ENCODE assay signal across 8 cellular contexts in genomic region chr6:97440590-97441176, GRCh38.
DNase-seq lines count a peak whose midpoint lies in the region; ATAC-seq and TF ChIP-seq lines count a peak whose summit lies in the region.

No MANE protein-coding gene starts in this region.

- no peaks in the 10 kb centered on the region for H3K36me3 ChIP-seq in endodermal cell (ENCODE audit: control insufficient read depth, insufficient read depth, low read length)
- H3K36me3 ChIP-seq in aorta (ENCODE audit: control insufficient read depth in 1 of 2, insufficient read depth in 2 of 2, low read length in 1 of 2) = no peaks in the 10 kb centered on the region

- intact Hi-C loops in aorta (cut with DNase I) = no loop called here

- no peaks in the 10 kb centered on the region for H3K9me3 ChIP-seq in endodermal cell (ENCODE audit: control insufficient read depth, low read length)
- H3K9me3 ChIP-seq in aorta (ENCODE audit: control insufficient read depth, low read length) = no peaks in the 10 kb centered on the region

- H3K36me3 Mint-ChIP-seq in endodermal cell (ENCODE audit: low read depth) = no peaks in the 10 kb centered on the region
- no peaks in the 10 kb centered on the region for H3K36me3 Mint-ChIP-seq in osteocyte (ENCODE audit: unreplicated experiment)

- H3K4me3 ChIP-seq in endodermal cell (ENCODE audit: low read length) (no peak overlapping the region), aorta (ENCODE audit: low read length in 2 of 2) (no peak overlapping the region)

- H3K27me3 ChIP-seq in endodermal cell (ENCODE audit: control insufficient read depth, insufficient read depth, low read length, poor library complexity, severe bottlenecking) (no peaks in the 10 kb centered on the region), aorta (ENCODE audit: control insufficient read depth in 1 of 2, insufficient read depth in 2 of 2, low read length in 1 of 2) (peaks cover 0 to 2% of the 10 kb centered on the region in 2 donors)

- H3K9ac ChIP-seq in endodermal cell (ENCODE audit: extremely low read depth, low read length, poor library complexity, severe bottlenecking) = no peak overlapping the region

- peaks cover 4% of the 10 kb centered on the region for H3K4me1 Mint-ChIP-seq in endodermal cell
- H3K4me1 Mint-ChIP-seq in osteocyte (ENCODE audit: unreplicated experiment) = peaks cover 2% of the 10 kb centered on the region

- H3K4me1 ChIP-seq in endodermal cell (ENCODE audit: control insufficient read depth, insufficient read depth, low read length) (no peaks in the 10 kb centered on the region), aorta (ENCODE audit: control insufficient read depth in 1 of 2, insufficient read depth in 2 of 2, low read length in 2 of 2) (no peaks in the 10 kb centered on the region)

- H3K27me3 Mint-ChIP-seq in endodermal cell (ENCODE audit: insufficient read depth) (no peaks in the 10 kb centered on the region), osteocyte (ENCODE audit: unreplicated experiment) (peaks cover 15% of the 10 kb centered on the region)

- H3K9me3 Mint-ChIP-seq in endodermal cell (no peaks in the 10 kb centered on the region), osteocyte (ENCODE audit: unreplicated experiment) (no peaks in the 10 kb centered on the region)

- peak; percentile 65 for ATAC-seq in HG02678 (IDR thresholded peaks at IDR 0.05; ENCODE audit: unreplicated experiment)
- no peak for ATAC-seq in aorta (ENCODE audit: low FRiP score)
- ATAC-seq in GM18870 (IDR thresholded peaks at IDR 0.05; ENCODE audit: unreplicated experiment) = no peak

- H3K4me3 Mint-ChIP-seq in endodermal cell = no peak overlapping the region
- no peak overlapping the region for H3K4me3 Mint-ChIP-seq in osteocyte (ENCODE audit: unreplicated experiment)

- 23 to 45% methylated on average over 6 to 7 of the region's 7 CpGs for WGBS in endodermal cell (ENCODE audit: insufficient coverage in 1 of 2, insufficient read length in 1 of 2), 2 experiments
- 5 to 8% methylated on average over 7 of the region's 7 CpGs for WGBS in aorta, 2 donors

- TF ChIP-seq CTCF in endodermal cell (conservative IDR thresholded peaks at IDR 0.05) (peak; percentile 77), osteocyte (IDR thresholded peaks at IDR 0.05) (peak; percentile 49)

- DNase-seq in DMS 273 treated with DMSO at 0.1 percent for 48 hours (lab: John Stamatoyannopoulos, UW) (peak; percentile 19), NCI-H526 (lab: John Stamatoyannopoulos, UW) (peak; percentile 73 to 86), endodermal cell (peak; percentile 75), osteocyte (ENCODE audit: extremely low spot score, unreplicated experiment) (no peak), aorta (no peak)
- no peak for DNase-seq in activated naive CD4-positive, alpha-beta T cell treated with anti-CD3 and anti-CD28 coated beads, Interleukin-2, amount 50 U/mL, for 16 hours

- no peak overlapping the region for H3K27ac Mint-ChIP-seq in endodermal cell
- H3K27ac Mint-ChIP-seq in osteocyte (ENCODE audit: unreplicated experiment) = no peak overlapping the region

- H3K27ac ChIP-seq in endodermal cell (ENCODE audit: low read depth, low read length) (no peak overlapping the region), aorta (ENCODE audit: low read depth in 1 of 2, low read length in 2 of 2) (no peak overlapping the region)

Comparison
In these comparisons a context has a peak if more than half of its experiments do, and no peak if none do; other contexts are left out.
1. DNase-seq: peak in DMS 273 treated with DMSO at 0.1 percent for 48 hours (single experiment), NCI-H526 (2 of 2) and endodermal cell (single experiment); none in osteocyte (single experiment), aorta (0 of 2) and activated naive CD4-positive, alpha-beta T cell treated with anti-CD3 and anti-CD28 coated beads, Interleukin-2, amount 50 U/mL, for 16 hours (single experiment).